16 cellular contexts compared by ENCODE assay signal in the genomic region with DNA sequence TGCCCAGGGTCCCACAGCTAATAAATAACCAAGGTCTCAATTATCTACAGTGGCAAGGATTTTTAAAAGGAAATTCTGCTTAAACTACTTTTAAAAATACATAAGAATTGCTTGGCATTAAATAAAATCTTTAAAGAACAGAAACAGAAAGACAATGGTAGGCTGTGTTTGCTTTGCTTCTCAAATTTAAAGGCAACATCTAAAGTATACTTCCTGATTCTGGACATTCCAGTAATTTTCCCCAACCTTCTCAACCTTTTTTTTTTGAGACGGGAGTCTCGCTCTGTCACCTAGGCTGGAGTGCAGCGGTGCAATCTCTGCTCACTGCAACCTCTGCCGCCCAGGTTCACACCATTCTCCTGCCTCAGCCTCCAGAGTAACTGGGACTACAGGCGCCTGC. TPM values are rescaled to one million over a fixed set of nuclear protein-coding genes. Genes with fewer than 3 reads are reported as not detected.
DNase-seq lines count a peak whose midpoint lies in the region; ATAC-seq and TF ChIP-seq lines count a peak whose summit lies in the region.
"Had no signal": no experiment of that assay in that cellular context is flagged by ENCODE, and none has a peak within 500 bp of the region (broad histone marks: within the 10 kb centered on the region; RNA-seq: fewer than 3 reads in every experiment).

No MANE protein-coding gene starts in this region.

- no peak for DNase-seq in natural killer cell
- no peak for DNase-seq in natural killer cell treated with Interleukin-12 subunit alpha and Interleukin-12 subunit beta and Interleukin-15 and Interleukin-18, amount 100 ng/mL, for 72 hours (ENCODE audit: low spot score)
- no peak for DNase-seq in left lung
- DNase-seq in immature natural killer cell, result no peak
- no peak for DNase-seq in NK-92 (lab: John Stamatoyannopoulos, UW; ENCODE audit: unreplicated experiment)
- DNase-seq: 8988T; ACHN; CD4-positive, alpha-beta memory T cell; DND-41; GDM1 had no signal

- H3K36me3 ChIP-seq in OCI-LY3 (replicated peaks; ENCODE audit: low read depth, low read length) (peaks cover 34% of the 10 kb centered on the region), left lung (peaks cover 0 to 4% of the 10 kb centered on the region in 2 donors)
- H3K36me3 ChIP-seq: HAP-1 had no signal

- H3K79me2 ChIP-seq in OCI-LY3 (ENCODE audit: low read length), result peaks cover 94% of the 10 kb centered on the region

- H3K27me3 Mint-ChIP-seq in natural killer cell (ENCODE audit: low read depth in 2 of 2) (no peaks in the 10 kb centered on the region), immature natural killer cell (ENCODE audit: low read depth in 3 of 3) (peaks cover 0 to 6% (median 0%) of the 10 kb centered on the region in 3 donors)
- no peaks in the 10 kb centered on the region for H3K27me3 Mint-ChIP-seq in natural killer cell treated with Interleukin-12 subunit alpha and Interleukin-12 subunit beta and Interleukin-15 and Interleukin-18, amount 100 ng/mL, for 72 hours
- H3K27me3 Mint-ChIP-seq: CD4-positive, alpha-beta memory T cell had no signal

- H3K4me2 ChIP-seq in OCI-LY3 (ENCODE audit: low read length), result peak overlapping the region; percentile 57

- no peak overlapping the region for H3K9ac ChIP-seq in OCI-LY3 (ENCODE audit: low read length)
- H3K9ac ChIP-seq: BLaER1 treated with 17β-estradiol and CSF1 and Interleukin-3, amounts not matched to agents 10 nM and 100 nM had no signal

- H4K20me1 ChIP-seq in OCI-LY3 (ENCODE audit: insufficient read depth, low read length), result peaks cover 70% of the 10 kb centered on the region

- H3K4me1 ChIP-seq in OCI-LY3 (ENCODE audit: low read length), result peaks cover 71% of the 10 kb centered on the region
- H3K4me1 ChIP-seq in left lung, result peaks cover 14 to 86% of the 10 kb centered on the region in 2 donors

- H3K9me3 Mint-ChIP-seq in natural killer cell, result no peaks in the 10 kb centered on the region
- no peaks in the 10 kb centered on the region for H3K9me3 Mint-ChIP-seq in natural killer cell treated with Interleukin-12 subunit alpha and Interleukin-12 subunit beta and Interleukin-15 and Interleukin-18, amount 100 ng/mL, for 72 hours
- no peaks in the 10 kb centered on the region for H3K9me3 Mint-ChIP-seq in immature natural killer cell

- H3K4me1 Mint-ChIP-seq in natural killer cell (peaks cover 60 to 71% of the 10 kb centered on the region in 2 donors), immature natural killer cell (peaks cover 62 to 96% of the 10 kb centered on the region in 2 donors)
- H3K4me1 Mint-ChIP-seq in natural killer cell treated with Interleukin-12 subunit alpha and Interleukin-12 subunit beta and Interleukin-15 and Interleukin-18, amount 100 ng/mL, for 72 hours (ENCODE audit: low read depth in 2 of 2), result peaks cover 36 to 42% of the 10 kb centered on the region in 2 donors

- H3K27ac ChIP-seq in OCI-LY3 (ENCODE audit: low read length), result no peak overlapping the region
- peak overlapping the region in 1 of 2 donors; percentile 34 for H3K27ac ChIP-seq in left lung
- H3K27ac ChIP-seq: BLaER1 treated with 17β-estradiol and CSF1 and Interleukin-3, amounts not matched to agents 10 nM and 100 nM had no signal

- H3K27me3 ChIP-seq in OCI-LY3 (ENCODE audit: low read depth, low read length) (no peaks in the 10 kb centered on the region), left lung (no peaks in the 10 kb centered on the region)
- H3K27me3 ChIP-seq: BLaER1 treated with 17β-estradiol and CSF1 and Interleukin-3, amounts not matched to agents 10 nM and 100 nM had no signal

- H3K4me3 Mint-ChIP-seq in natural killer cell (no peak overlapping the region), immature natural killer cell (no peak overlapping the region)
- no peak overlapping the region for H3K4me3 Mint-ChIP-seq in natural killer cell treated with Interleukin-12 subunit alpha and Interleukin-12 subunit beta and Interleukin-15 and Interleukin-18, amount 100 ng/mL, for 72 hours

- H3K9me3 ChIP-seq in OCI-LY3 (ENCODE audit: insufficient read depth, low read length) (no peaks in the 10 kb centered on the region), left lung (no peaks in the 10 kb centered on the region)
- H3K9me3 ChIP-seq: HAP-1 had no signal

- no peaks in the 10 kb centered on the region for H3K36me3 Mint-ChIP-seq in natural killer cell
- H3K36me3 Mint-ChIP-seq in natural killer cell treated with Interleukin-12 subunit alpha and Interleukin-12 subunit beta and Interleukin-15 and Interleukin-18, amount 100 ng/mL, for 72 hours, result no peaks in the 10 kb centered on the region
- H3K36me3 Mint-ChIP-seq in immature natural killer cell, result peaks cover 0 to 7% (median 0%) of the 10 kb centered on the region in 3 donors

- no peak for ATAC-seq in natural killer cell
- no peak for ATAC-seq in natural killer cell treated with Interleukin-12 subunit alpha and Interleukin-12 subunit beta and Interleukin-15 and Interleukin-18, amount 100 ng/mL, for 72 hours
- ATAC-seq in left lung, result peak; percentile 7
- ATAC-seq in HG03108 (IDR thresholded peaks at IDR 0.05; ENCODE audit: unreplicated experiment), result no peak

- TF ChIP-seq CTCF in natural killer cell (IDR thresholded peaks at IDR 0.05) (no peak), OCI-LY3 (IDR thresholded peaks at IDR 0.05; ENCODE audit: low read depth, low read length) (no peak), left lung (IDR thresholded peaks at IDR 0.05) (no peak)

- intact Hi-C loops in natural killer cell (cut with micrococcal nuclease) (no loop called here), left lung (cut with DNase I) (no loop called here)

- H2AFZ ChIP-seq in OCI-LY3 (ENCODE audit: low read depth, low read length), result no peak overlapping the region

- H3K4me3 ChIP-seq in OCI-LY3 (ENCODE audit: low read length) (peak overlapping the region; percentile 9; the same call in 1 of the 2 replicates), left lung (no peak overlapping the region)
- H3K4me3 ChIP-seq: BLaER1 treated with 17β-estradiol and CSF1 and Interleukin-3, amounts not matched to agents 10 nM and 100 nM; HAP-1 had no signal

- H3K27ac Mint-ChIP-seq in natural killer cell (peak overlapping the region; percentile 62 to 82), immature natural killer cell (peak overlapping the region in 3 of 6 donors; percentile 8 to 38 (median 14))
- no peak overlapping the region for H3K27ac Mint-ChIP-seq in natural killer cell treated with Interleukin-12 subunit alpha and Interleukin-12 subunit beta and Interleukin-15 and Interleukin-18, amount 100 ng/mL, for 72 hours

RNA-seq across cellular contexts. Expression of a gene that starts 5.3 kb away (rescaled TPM):
- 100 to 1,000 TPM; 155 to 204 (median 164) TPM for total RNA-seq in natural killer cell
- total RNA-seq in natural killer cell treated with Interleukin-12 subunit alpha and Interleukin-12 subunit beta and Interleukin-15 and Interleukin-18, amount 100 ng/mL, for 72 hours, result 10 to 100 TPM; 92.0 to 93.0 TPM
- total RNA-seq in left lung, result 10 to 100 TPM; 83.7 to 96.7 TPM
- 10 to 100 TPM in 2 of 3 donors, 1 to 10 TPM in 1; 9.8 to 18.5 (median 11.1) TPM for polyA plus RNA-seq in immature natural killer cell

RNA-seq across cellular contexts. Expression of a gene that starts 11.8 kb away (rescaled TPM):
- total RNA-seq in natural killer cell, result not detected
- total RNA-seq in natural killer cell treated with Interleukin-12 subunit alpha and Interleukin-12 subunit beta and Interleukin-15 and Interleukin-18, amount 100 ng/mL, for 72 hours, result not detected
- under 1 TPM; 0.44 to 0.79 TPM for total RNA-seq in left lung
- polyA plus RNA-seq in immature natural killer cell, result not detected
- total RNA-seq: H1, HT1080 had no signal
- polyA plus RNA-seq: H1 had no signal

Comparison
In these comparisons a context has a peak if more than half of its experiments do, and no peak if none do; other contexts are left out.
1. H3K27ac Mint-ChIP-seq: peak in natural killer cell (2 of 2); none in natural killer cell treated with Interleukin-12 subunit alpha and Interleukin-12 subunit beta and Interleukin-15 and Interleukin-18, amount 100 ng/mL, for 72 hours (0 of 2).